ENCODE assay signal across 9 cellular contexts in the genomic region with DNA sequence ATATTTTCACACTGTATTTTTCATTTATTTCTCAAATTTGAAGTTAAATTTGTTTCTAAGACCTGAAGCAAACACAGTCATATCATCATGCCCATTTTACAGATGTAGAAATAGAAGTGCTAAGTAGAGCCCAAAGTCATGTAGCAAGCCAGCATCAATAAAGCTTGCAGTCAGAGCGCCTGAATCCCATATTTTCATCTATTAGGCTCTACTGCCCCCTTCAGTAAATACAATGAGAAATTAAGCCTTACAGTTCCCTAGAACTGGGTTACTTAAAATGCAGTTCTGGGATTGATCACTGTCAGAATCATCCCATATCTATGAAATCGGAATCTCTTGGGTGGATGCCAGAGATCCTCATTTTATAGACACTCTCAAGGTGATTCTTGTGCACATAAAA.
A peak's percentile ranks its signal among the peaks of the same experiment; 100 is the strongest.
DNase-seq lines count a peak whose midpoint lies in the region; ATAC-seq and TF ChIP-seq lines count a peak whose summit lies in the region.
"Had no signal": no experiment of that assay in that cellular context is flagged by ENCODE, and none has a peak within 500 bp of the region (broad histone marks: within the 10 kb centered on the region; RNA-seq: fewer than 3 reads in every experiment).

No MANE protein-coding gene starts in this region.

- peaks cover 25 to 37% of the 10 kb centered on the region in 2 experiments for H3K4me1 Mint-ChIP-seq in H9
- peaks cover 28% of the 10 kb centered on the region for H3K4me1 Mint-ChIP-seq in endodermal cell

- no peak overlapping the region for H3K14ac ChIP-seq in H9 (ENCODE audit: insufficient read depth, low read length)

- ATAC-seq in HG03342 (IDR thresholded peaks at IDR 0.05; ENCODE audit: unreplicated experiment) (no peak), GM21576 (IDR thresholded peaks at IDR 0.05; ENCODE audit: unreplicated experiment) (no peak), HG02840 (IDR thresholded peaks at IDR 0.05; ENCODE audit: low FRiP score, unreplicated experiment) (no peak)

- peak; percentile 73 for TF ChIP-seq CTCF in H9 (conservative IDR thresholded peaks at IDR 0.05)
- peak; percentile 78 for TF ChIP-seq CTCF in endodermal cell (conservative IDR thresholded peaks at IDR 0.05)
- TF ChIP-seq CTCF in osteoblast (IDR thresholded peaks at IDR 0.05; ENCODE audit: extremely low read depth, low read depth, low read length), result peak; percentile 43

- H2BK15ac ChIP-seq in H9 (ENCODE audit: low read depth, low read length), result no peak overlapping the region

- H4K20me1 ChIP-seq in H9 (ENCODE audit: control insufficient read depth, insufficient read depth, insufficient read length), result no peaks in the 10 kb centered on the region
- H4K20me1 ChIP-seq in osteoblast (ENCODE audit: insufficient read depth, low read length), result no peaks in the 10 kb centered on the region

- H3K79me2 ChIP-seq in H9 (ENCODE audit: insufficient read depth, low read length) (no peaks in the 10 kb centered on the region), osteoblast (ENCODE audit: insufficient read depth, low read length) (no peaks in the 10 kb centered on the region)

- H3K4me1 ChIP-seq in H9 (ENCODE audit: insufficient read depth, low read length) (no peaks in the 10 kb centered on the region), endodermal cell (ENCODE audit: control insufficient read depth, insufficient read depth, low read length) (peaks cover 6% of the 10 kb centered on the region), osteoblast (ENCODE audit: insufficient read depth, low read length) (no peaks in the 10 kb centered on the region)

- H2BK120ac ChIP-seq in H9 (ENCODE audit: low read depth, low read length, poor library complexity, severe bottlenecking), result no peak overlapping the region

- H3K9ac ChIP-seq in H9 (ENCODE audit: extremely low read depth, insufficient read length, low read length), result no peak overlapping the region
- H3K9ac ChIP-seq in endodermal cell (ENCODE audit: extremely low read depth, low read length, poor library complexity, severe bottlenecking), result no peak overlapping the region

- H3K4me3 Mint-ChIP-seq in H9 (no peak overlapping the region), endodermal cell (no peak overlapping the region)
- H3K4me3 Mint-ChIP-seq: activated naive CD8-positive, alpha-beta T cell had no signal

- no peak overlapping the region for H2BK12ac ChIP-seq in H9 (ENCODE audit: insufficient read length, low read depth, low read length)

- no peak overlapping the region for H4K8ac ChIP-seq in H9 (replicated peaks; ENCODE audit: insufficient read length, low read depth, low read length)

- no peak overlapping the region for H3K4me2 ChIP-seq in H9 (ENCODE audit: insufficient read depth, insufficient read length, low read length)
- no peak overlapping the region for H3K4me2 ChIP-seq in osteoblast (ENCODE audit: insufficient read depth, low read length)

- no peak overlapping the region for H3K4ac ChIP-seq in H9 (ENCODE audit: low read depth, low read length)

- H3K9me3 ChIP-seq in H9 (ENCODE audit: control insufficient read depth, low read depth, low read length), result no peaks in the 10 kb centered on the region
- no peaks in the 10 kb centered on the region for H3K9me3 ChIP-seq in endodermal cell (ENCODE audit: control insufficient read depth, low read length)
- H3K9me3 ChIP-seq in osteoblast (ENCODE audit: low read depth, low read length), result no peaks in the 10 kb centered on the region

- no peak overlapping the region for H3K18ac ChIP-seq in H9 (ENCODE audit: insufficient read length, low read depth, low read length)

- H3K27ac ChIP-seq in H9 (ENCODE audit: insufficient read length, low read depth, low read length), result no peak overlapping the region
- H3K27ac ChIP-seq in endodermal cell (ENCODE audit: low read depth, low read length), result no peak overlapping the region
- no peak overlapping the region for H3K27ac ChIP-seq in osteoblast (ENCODE audit: low read depth, low read length)

- H4K5ac ChIP-seq in H9 (ENCODE audit: insufficient read length, low read depth, low read length), result no peak overlapping the region

- H2AFZ ChIP-seq in H9 (ENCODE audit: low read length) (no peak overlapping the region), osteoblast (ENCODE audit: low read length) (no peak overlapping the region)

- no peak overlapping the region for H2BK20ac ChIP-seq in H9 (ENCODE audit: low read depth, low read length, poor library complexity, severe bottlenecking)

- H3T11ph ChIP-seq in H9 (ENCODE audit: low read length), result no peak overlapping the region

- H2BK5ac ChIP-seq in H9 (ENCODE audit: insufficient read length, low read length), result no peak overlapping the region

- no peaks in the 10 kb centered on the region for H3K9me3 Mint-ChIP-seq in H9
- H3K9me3 Mint-ChIP-seq in endodermal cell, result no peaks in the 10 kb centered on the region

- DNase-seq in ACHN (peak; percentile 70), H9 (no peak), NCI-H774 (lab: John Stamatoyannopoulos, UW) (peak; percentile 18), endodermal cell (no peak), osteoblast (ENCODE audit: insufficient read length, low spot score, missing footprints) (no peak)

- no peaks in the 10 kb centered on the region for H3K27me3 ChIP-seq in H9 (ENCODE audit: insufficient read depth, low read length)
- no peaks in the 10 kb centered on the region for H3K27me3 ChIP-seq in endodermal cell (ENCODE audit: control insufficient read depth, insufficient read depth, low read length, poor library complexity, severe bottlenecking)
- H3K27me3 ChIP-seq in osteoblast (ENCODE audit: insufficient read depth, low read length), result peaks cover 11% of the 10 kb centered on the region

- H3K27ac Mint-ChIP-seq in H9, result no peak overlapping the region
- H3K27ac Mint-ChIP-seq in endodermal cell, result no peak overlapping the region
- H3K27ac Mint-ChIP-seq: activated naive CD8-positive, alpha-beta T cell had no signal

- no peaks in the 10 kb centered on the region for H3K27me3 Mint-ChIP-seq in H9 (ENCODE audit: low read depth)
- H3K27me3 Mint-ChIP-seq in endodermal cell (ENCODE audit: insufficient read depth), result no peaks in the 10 kb centered on the region

- H3K23ac ChIP-seq in H9 (ENCODE audit: insufficient read length, low read depth, low read length), result no peak overlapping the region

- no peaks in the 10 kb centered on the region for H3K36me3 Mint-ChIP-seq in H9 (ENCODE audit: insufficient read depth in 1 of 3, low read depth in 3 of 3)
- no peaks in the 10 kb centered on the region for H3K36me3 Mint-ChIP-seq in endodermal cell (ENCODE audit: low read depth)
- H3K36me3 Mint-ChIP-seq: activated naive CD8-positive, alpha-beta T cell had no signal

- H3K4me3 ChIP-seq in endodermal cell (ENCODE audit: low read length) (no peak overlapping the region), osteoblast (ENCODE audit: insufficient read depth, low read length) (no peak overlapping the region)

- no CpG with 5 or more reads among the region's 2 CpGs for WGBS in H9 (ENCODE audit: extremely low coverage, insufficient read length, low lambda C conversion rate)
- 64 to 65% methylated on average over 2 of the region's 2 CpGs for WGBS in endodermal cell (ENCODE audit: insufficient coverage in 1 of 2, insufficient read length in 1 of 2), 2 experiments

- in situ Hi-C loops in ACHN (cut with HindIII; ENCODE audit: low pct_ligation_motif_present, low pct_unique_long_range_greater_than_20kb, low sequenced_read_pairs), result no loop called here

- no peaks in the 10 kb centered on the region for H3K79me1 ChIP-seq in H9 (ENCODE audit: insufficient read depth, low read depth, low read length, poor library complexity, severe bottlenecking)

- H3K56ac ChIP-seq in H9 (ENCODE audit: insufficient read length, low read depth, low read length), result no peak overlapping the region

- H3K23me2 ChIP-seq in H9 (ENCODE audit: insufficient read length, low read depth, low read length, poor library complexity, severe bottlenecking), result no peaks in the 10 kb centered on the region

- no peaks in the 10 kb centered on the region for H3K36me3 ChIP-seq in endodermal cell (ENCODE audit: control insufficient read depth, insufficient read depth, low read length)
- no peaks in the 10 kb centered on the region for H3K36me3 ChIP-seq in osteoblast (ENCODE audit: insufficient read depth, low read length)

- no peak overlapping the region for H2AK5ac ChIP-seq in H9 (ENCODE audit: insufficient read length, low read length)

- no peak overlapping the region for H4K91ac ChIP-seq in H9 (ENCODE audit: insufficient read length, low read depth, low read length)

Comparison
In these comparisons a context has a peak if more than half of its experiments do, and no peak if none do; other contexts are left out.
1. DNase-seq: peak in ACHN (single experiment) and NCI-H774 (single experiment); none in H9 (single experiment), endodermal cell (single experiment) and osteoblast (single experiment).
2. Peak in every context shown above with its lines, with median percentiles within 50 percentile points of each other: CTCF ChIP-seq.